Comparison of ENCODE assay signal across 9 cellular contexts in the genomic region with DNA sequence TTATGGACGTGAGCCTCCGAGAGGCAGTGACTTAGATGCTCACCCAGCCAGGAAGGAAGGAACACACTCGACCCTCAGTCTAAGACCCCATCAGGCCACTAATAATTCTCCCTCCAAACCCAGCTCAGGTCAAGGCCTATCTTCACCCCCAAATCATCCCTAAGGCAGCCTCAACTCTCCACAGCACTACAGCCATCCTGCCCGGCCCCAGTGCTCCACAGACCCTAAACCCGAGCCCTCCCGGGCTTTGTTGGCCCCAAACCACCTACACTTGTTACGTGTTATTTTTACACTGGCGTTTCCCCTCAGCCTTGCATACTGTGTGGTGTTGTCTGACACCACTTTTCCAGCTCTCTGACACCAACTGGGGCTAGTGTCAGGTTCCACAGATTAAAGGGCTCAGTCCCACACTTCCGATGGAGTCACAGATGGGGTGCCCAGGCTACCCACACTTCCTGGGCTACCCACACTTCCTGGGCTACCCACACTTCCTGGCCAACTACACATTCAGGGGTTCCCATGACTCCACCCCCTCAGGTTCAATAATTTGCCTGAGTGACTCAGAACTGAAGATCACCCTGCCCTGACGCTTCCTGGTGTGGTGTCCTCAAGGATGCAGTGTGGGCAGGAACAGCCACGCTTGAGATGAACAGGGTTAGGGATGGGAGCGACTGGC. TPM values are rescaled to one million over a fixed set of nuclear protein-coding genes. Genes with fewer than 3 reads are reported as not detected.
DNase-seq lines count a peak whose midpoint lies in the region; ATAC-seq, FAIRE-seq and TF ChIP-seq lines count a peak whose summit lies in the region.
"Had no signal": no experiment of that assay in that cellular context is flagged by ENCODE, and none has a peak within 500 bp of the region (broad histone marks: within the 10 kb centered on the region; RNA-seq: fewer than 3 reads in every experiment).

No MANE protein-coding gene starts in this region.

- no peaks in the 10 kb centered on the region for H3K36me3 ChIP-seq in smooth muscle cell (ENCODE audit: low read depth)

- TF ChIP-seq CTCF in A549 (IDR thresholded peaks at IDR 0.05) = no peak
- TF ChIP-seq CTCF in mesothelial cell of epicardium (IDR thresholded peaks at IDR 0.05; ENCODE audit: unreplicated experiment) = no peak
- TF ChIP-seq CTCF in smooth muscle cell (IDR thresholded peaks at IDR 0.05; ENCODE audit: borderline replicate concordance, insufficient read depth, poor library complexity, severe bottlenecking) = no peak

- no peak for TF ChIP-seq EP300 in A549 (IDR thresholded peaks at IDR 0.05)

- CTCF ChIA-PET in A549 (lab: Yijun Ruan, JAX) = interaction anchor here (0.6 to 28.5 kb wide), 12 partner anchors 11 to 306 kb away, joined by 3 to 1229 read pairs (median 23); partner anchors contain the start of genes NRSN2 and TRIB3

- no peak for ATAC-seq in A549
- ATAC-seq in GM19372 (IDR thresholded peaks at IDR 0.05; ENCODE audit: low read depth, unreplicated experiment) = peak; percentile 65
- peak; percentile 68 for ATAC-seq in HG03439 (IDR thresholded peaks at IDR 0.05; ENCODE audit: unreplicated experiment)

- H3K9me3 ChIP-seq in A549 (no peaks in the 10 kb centered on the region), smooth muscle cell (replicated peaks; ENCODE audit: low read depth) (no peaks in the 10 kb centered on the region)

- H3K4me1 Mint-ChIP-seq in mesothelial cell of epicardium = peaks cover 11% of the 10 kb centered on the region

- H3K4me1 ChIP-seq in A549 (peaks cover 16% of the 10 kb centered on the region), smooth muscle cell (ENCODE audit: low read depth) (no peaks in the 10 kb centered on the region)

- TF ChIP-seq POLR2A in A549 (IDR thresholded peaks at IDR 0.05; ENCODE audit: low read length) = no peak

- H2AFZ ChIP-seq in smooth muscle cell (ENCODE audit: low read depth) = no peak overlapping the region

- no peak for TF ChIP-seq RAD21 in A549 (conservative IDR thresholded peaks at IDR 0.05 in 1 of 2, IDR thresholded peaks at IDR 0.05 in 1 of 2)

- 85% methylated on average over 12 of the region's 12 CpGs for WGBS in A549 (ENCODE audit: missing lambda C conversion rate)
- WGBS in smooth muscle cell (ENCODE audit: low lambda C conversion rate) = 87% methylated on average over 12 of the region's 12 CpGs

- peak overlapping the region; percentile 69 for H3K27ac Mint-ChIP-seq in mesothelial cell of epicardium

- no peak overlapping the region for H3K9ac ChIP-seq in smooth muscle cell (ENCODE audit: low read depth)

- no peaks in the 10 kb centered on the region for H3K79me2 ChIP-seq in smooth muscle cell (ENCODE audit: low read depth)

- no peak for FAIRE-seq in A549 (lab: Jason Lieb, UNC)

- peaks cover 7% of the 10 kb centered on the region for H3F3A ChIP-seq in smooth muscle cell (ENCODE audit: low read depth)

- no peak for DNase-seq in A549 (ENCODE audit: low read depth in 1 of 2, low spot score in 1 of 2)
- peak; percentile 32 to 72 (median 38) for DNase-seq in activated CD8-positive, alpha-beta memory T cell treated with anti-CD3 and anti-CD28 coated beads for 48 hours (ENCODE audit: low read depth in 2 of 3, low spot score in 2 of 3)
- no peak for DNase-seq in mesothelial cell of epicardium (ENCODE audit: low spot score in 2 of 2, unreplicated experiment in 2 of 2)
- DNase-seq in cerebellum (ENCODE audit: low spot score) = no peak
- DNase-seq in smooth muscle cell (lab: John Stamatoyannopoulos, UW; ENCODE audit: unreplicated experiment) = no peak
- DNase-seq in NCI-H1930 (lab: John Stamatoyannopoulos, UW) = no peak

- H3K4me3 Mint-ChIP-seq in mesothelial cell of epicardium = no peak overlapping the region

- H3K4me2 ChIP-seq in A549 = no peak overlapping the region
- H3K4me2 ChIP-seq in smooth muscle cell = no peak overlapping the region

- H3K9me3 Mint-ChIP-seq in mesothelial cell of epicardium = no peaks in the 10 kb centered on the region

- POLR2A ChIA-PET in A549 (lab: Yijun Ruan, JAX) = interaction anchor here (1.2 kb wide), 1 partner anchor 26 kb away, joined by 4 read pairs; no protein-coding TSS in a partner anchor

- no peaks in the 10 kb centered on the region for H3K27me3 Mint-ChIP-seq in mesothelial cell of epicardium (ENCODE audit: low read depth)

- peaks cover 8% of the 10 kb centered on the region for H4K20me1 ChIP-seq in smooth muscle cell (ENCODE audit: low read depth)

- H3K36me3 Mint-ChIP-seq in mesothelial cell of epicardium = peaks cover 20% of the 10 kb centered on the region

- H3K4me3 ChIP-seq in A549 = no peak overlapping the region
- no peak overlapping the region for H3K4me3 ChIP-seq in smooth muscle cell
- H3K4me3 ChIP-seq: dorsolateral prefrontal cortex had no signal

- H3K27ac ChIP-seq in A549 (peak overlapping the region in 1 of 2 experiments; percentile 73; a peak in 3 of 6 replicates), smooth muscle cell (ENCODE audit: low read depth) (no peak overlapping the region)

- no peaks in the 10 kb centered on the region for H3K27me3 ChIP-seq in smooth muscle cell (ENCODE audit: low read depth)
- H3K27me3 ChIP-seq: dorsolateral prefrontal cortex had no signal

TF ChIP-seq in A549, 52 proteins besides CTCF, POLR2A, EP300 and RAD21:
- TF ChIP-seq GATA3 (IDR thresholded peaks at IDR 0.05; ENCODE audit: borderline replicate concordance) (no peak), ESRRA (IDR thresholded peaks at IDR 0.05; ENCODE audit: borderline replicate concordance, low read length) (no peak), ZFP36 (IDR thresholded peaks at IDR 0.05; ENCODE audit: borderline replicate concordance, partially characterized antibody) (no peak), RNF2 (IDR thresholded peaks at IDR 0.05; ENCODE audit: borderline replicate concordance, low read depth) (no peak), MAFK (IDR thresholded peaks at IDR 0.05; ENCODE audit: partially characterized antibody) (no peak), ZNF302 (CRISPR knock-in tag; IDR thresholded peaks at IDR 0.05) (no peak), HOXB5 (CRISPR knock-in tag; IDR thresholded peaks at IDR 0.05) (no peak), POLR2AphosphoS2 (conservative IDR thresholded peaks at IDR 0.05; ENCODE audit: low read length) (0 out of 2 replicates have a peak, but pooled peaks have one; percentile 22), JUN (IDR thresholded peaks at IDR 0.05) (0 out of 5 replicates have a peak, but pooled peaks of 1 of the 2 experiments have one; percentile 4)
- TF ChIP-seq, protein P1, sequence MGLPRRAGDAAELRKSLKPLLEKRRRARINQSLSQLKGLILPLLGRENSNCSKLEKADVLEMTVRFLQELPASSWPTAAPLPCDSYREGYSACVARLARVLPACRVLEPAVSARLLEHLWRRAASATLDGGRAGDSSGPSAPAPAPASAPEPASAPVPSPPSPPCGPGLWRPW (IDR thresholded peaks at IDR 0.05) = no peak

RNA-seq across cellular contexts. Expression of gene RBCK1, which starts 25.3 kb away (rescaled TPM):
- 222 and 239 TPM in 2 replicates for polyA plus RNA-seq in A549 (2011; rRNA removed)
- polyA plus RNA-seq in A549 (2012; cell fraction: cytosol; rRNA removed) = 142 and 173 TPM in 2 replicates
- polyA plus RNA-seq in A549 (2012; cell fraction: nucleus; rRNA removed) = 254 and 311 TPM in 2 replicates
- 105 to 117 TPM (median 112 TPM) in 3 replicates for polyA plus RNA-seq in A549 (2017; fragmentation: RNase III; extraction: RNeasy Plus Mini Kit Qiagen cat#74134 plus additional on column Dnase treatment)
- 186 and 187 TPM in 2 replicates for polyA minus RNA-seq in A549 (2011; rRNA and poly(A)+ RNA removed)
- total RNA-seq in mesothelial cell of epicardium = 108 to 111 TPM (median 108 TPM) in 3 replicates
- 18.8 TPM for total RNA-seq in cerebellum
- 43.0 and 49.2 TPM in 2 replicates for total RNA-seq in smooth muscle cell
- 53.9 and 62.4 TPM in 2 replicates for polyA plus RNA-seq in smooth muscle cell

RNA-seq across cellular contexts. Expression of gene TBC1D20, which starts 28.9 kb away (rescaled TPM):
- polyA plus RNA-seq in A549 (2011; rRNA removed) = 43.4 and 53.9 TPM in 2 replicates
- 36.6 and 40.3 TPM in 2 replicates for polyA plus RNA-seq in A549 (2012; cell fraction: cytosol; rRNA removed)
- 22.8 and 27.9 TPM in 2 replicates for polyA plus RNA-seq in A549 (2012; cell fraction: nucleus; rRNA removed)
- 24.5 to 28.0 TPM (median 27.7 TPM) in 3 replicates for polyA plus RNA-seq in A549 (2017; fragmentation: RNase III; extraction: RNeasy Plus Mini Kit Qiagen cat#74134 plus additional on column Dnase treatment)
- 79.0 and 91.9 TPM in 2 replicates for polyA minus RNA-seq in A549 (2011; rRNA and poly(A)+ RNA removed)
- total RNA-seq in mesothelial cell of epicardium = 34.1 to 37.1 TPM (median 34.4 TPM) in 3 replicates
- total RNA-seq in cerebellum = 19.3 TPM
- 37.9 and 41.9 TPM in 2 replicates for total RNA-seq in smooth muscle cell
- polyA plus RNA-seq in smooth muscle cell = 41.6 and 45.7 TPM in 2 replicates

RNA-seq across cellular contexts. Expression of gene TRIB3, which starts 52.9 kb away (rescaled TPM):
- polyA plus RNA-seq in A549 (2011; rRNA removed) (210 and 269 TPM in 2 replicates), A549 (2017; fragmentation: RNase III; extraction: RNeasy Plus Mini Kit Qiagen cat#74134 plus additional on column Dnase treatment) (28.4 to 39.8 TPM (median 34.0 TPM) in 3 replicates), smooth muscle cell (25.7 TPM in 2 replicates)
- polyA plus RNA-seq in A549 (2012; cell fraction: cytosol; rRNA removed) = 56.5 and 79.1 TPM in 2 replicates
- 68.7 and 90.7 TPM in 2 replicates for polyA plus RNA-seq in A549 (2012; cell fraction: nucleus; rRNA removed)
- 224 and 268 TPM in 2 replicates for polyA minus RNA-seq in A549 (2011; rRNA and poly(A)+ RNA removed)
- total RNA-seq in mesothelial cell of epicardium (3.6 to 3.9 TPM (median 3.8 TPM) in 3 replicates), cerebellum (7.1 TPM), smooth muscle cell (18.6 and 21.2 TPM in 2 replicates)

Comparison
In these comparisons a context has a peak if more than half of its experiments do, and no peak if none do; other contexts are left out.
1. ATAC-seq: peak in GM19372 (single experiment) and HG03439 (single experiment); none in A549 (0 of 2).
2. DNase-seq: peak in activated CD8-positive, alpha-beta memory T cell treated with anti-CD3 and anti-CD28 coated beads for 48 hours (3 of 3); none in A549 (0 of 2), mesothelial cell of epicardium (0 of 2), cerebellum (single experiment), smooth muscle cell (single experiment) and NCI-H1930 (0 of 2).